Comparison of ENCODE assay signal across 9 cellular contexts in genomic region chr5:115296130-115296997, GRCh38. TPM values are rescaled to one million over a fixed set of nuclear protein-coding genes. Genes with fewer than 3 reads are reported as not detected.
A peak's percentile ranks its signal among the peaks of the same experiment; 100 is the strongest.
DNase-seq lines count a peak whose midpoint lies in the region; ATAC-seq and TF ChIP-seq lines count a peak whose summit lies in the region.
"Had no signal": no experiment of that assay in that cellular context is flagged by ENCODE, and none has a peak within 500 bp of the region (broad histone marks: within the 10 kb centered on the region; RNA-seq: fewer than 3 reads in every experiment).

A gene with protein sequence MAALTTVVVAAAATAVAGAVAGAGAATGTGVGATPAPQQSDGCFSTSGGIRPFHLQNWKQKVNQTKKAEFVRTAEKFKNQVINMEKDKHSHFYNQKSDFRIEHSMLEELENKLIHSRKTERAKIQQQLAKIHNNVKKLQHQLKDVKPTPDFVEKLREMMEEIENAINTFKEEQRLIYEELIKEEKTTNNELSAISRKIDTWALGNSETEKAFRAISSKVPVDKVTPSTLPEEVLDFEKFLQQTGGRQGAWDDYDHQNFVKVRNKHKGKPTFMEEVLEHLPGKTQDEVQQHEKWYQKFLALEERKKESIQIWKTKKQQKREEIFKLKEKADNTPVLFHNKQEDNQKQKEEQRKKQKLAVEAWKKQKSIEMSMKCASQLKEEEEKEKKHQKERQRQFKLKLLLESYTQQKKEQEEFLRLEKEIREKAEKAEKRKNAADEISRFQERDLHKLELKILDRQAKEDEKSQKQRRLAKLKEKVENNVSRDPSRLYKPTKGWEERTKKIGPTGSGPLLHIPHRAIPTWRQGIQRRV (minus strand): TSS chr5:115296654. CDS start chr5:115296543, 111 bp downstream.

- H2AFZ ChIP-seq in mammary epithelial cell (ENCODE audit: low read depth, low read length), result peak within 1 kb of the TSS; percentile 100

- intact Hi-C loops in mammary epithelial cell (cut with micrococcal nuclease), result loop anchor here (1.0 to 10.0 kb wide), 3 partner anchors 34 to 788 kb away; partner anchors contain the start of genes COMMD10 and PGGT1B

- H3K4me1 ChIP-seq in mammary epithelial cell (ENCODE audit: insufficient read depth, low read length), result peaks cover 5% of the 10 kb centered on the region

- no peaks in the 10 kb centered on the region for H4K20me1 ChIP-seq in mammary epithelial cell (ENCODE audit: insufficient read depth, low read length)

- H3K27ac ChIP-seq in VCaP (peak within 1 kb of the TSS; percentile 83), mammary epithelial cell (ENCODE audit: insufficient read depth, low read depth, low read length) (peak within 1 kb of the TSS; percentile 40)

- BruUV-seq in mammary epithelial cell (replicated peaks; lab: Mats Ljungman, UMichigan), result no TSS peak

- no peaks in the 10 kb centered on the region for H3K9me3 ChIP-seq in mammary epithelial cell (replicated peaks; ENCODE audit: insufficient read depth, low read length)

- peak; percentile 83 for ATAC-seq in HG02885 (IDR thresholded peaks at IDR 0.05; ENCODE audit: poor library complexity, unreplicated experiment)

- in situ Hi-C loops in mammary epithelial cell (cut with MboI; ENCODE audit: low sequenced_read_pairs in 2 of 2), result loop anchor here in 1 of 2 donors (25.0 kb wide), 1 partner anchor 541 kb away; the partner anchor contains the start of genes AP3S1 and ATG12

- peaks cover 12% of the 10 kb centered on the region for H3K79me2 ChIP-seq in mammary epithelial cell (ENCODE audit: insufficient read depth, low read length)

- DNase-seq in NCI-H187 (lab: John Stamatoyannopoulos, UW) (peak; percentile 44 to 79), NCI-H187 treated with DMSO at 0.1 percent for 48 hours (lab: John Stamatoyannopoulos, UW) (no peak), NCI-H2029 (lab: John Stamatoyannopoulos, UW) (peak; percentile 36), mammary epithelial cell (peak; percentile 73), iris pigment epithelial cell (ENCODE audit: low read depth) (peak; percentile 82)
- peak; percentile 87 for DNase-seq in stimulated activated CD4-positive, alpha-beta T cell treated with anti-CD3 and anti-CD28 coated beads, Interleukin-12 subunit alpha, Interleukin-12 subunit beta, amount 100 ng/mL, for 4 hours
- DNase-seq: DND-41 had no signal

- H3K4me3 ChIP-seq in mammary epithelial cell (replicated peaks in 1 of 3; ENCODE audit: insufficient read depth in 1 of 3, low read depth in 2 of 3, low read length in 3 of 3), result peak within 1 kb of the TSS; percentile 57 to 98 (median 81)

- H3K36me3 ChIP-seq in mammary epithelial cell (ENCODE audit: insufficient read depth, low read length), result no peaks in the 10 kb centered on the region

- H3K27me3 ChIP-seq in mammary epithelial cell (ENCODE audit: insufficient read depth, low read length), result no peaks in the 10 kb centered on the region

- peak within 1 kb of the TSS; percentile 67 for H3K9ac ChIP-seq in mammary epithelial cell (ENCODE audit: insufficient read depth, low read length)

- WGBS in mammary epithelial cell (ENCODE audit: low coverage, missing lambda C conversion rate), result 1% methylated on average over 32 of the region's 85 CpGs

- peak within 1 kb of the TSS; percentile 87 for H3K4me2 ChIP-seq in mammary epithelial cell (ENCODE audit: insufficient read depth, low read depth, low read length)

- dilution Hi-C loops in mammary epithelial cell (cut with HindIII; ENCODE audit: low sequenced_read_pairs), result no loop called here

- CTCF ChIA-PET in mammary epithelial cell (lab: Charles Lee; ENCODE audit: low non-redundant PET), result interaction anchor here (0.6 kb wide), 1 partner anchor 34 kb away, joined by 5 read pairs; no protein-coding TSS in a partner anchor

- TF ChIP-seq CTCF in VCaP (conservative IDR thresholded peaks at IDR 0.05) (no peak), mammary epithelial cell (conservative IDR thresholded peaks at IDR 0.05 in 1 of 2, IDR thresholded peaks at IDR 0.05 in 1 of 2; ENCODE audit: extremely low read depth in 1 of 2, insufficient read depth in 1 of 2, low read depth in 1 of 2, low read length in 2 of 2) (no peak)

RNA-seq across cellular contexts. Expression of the gene that starts here (rescaled TPM):
- 1 to 10 TPM; 3.9 to 4.3 TPM for total RNA-seq in mammary epithelial cell
- polyA plus RNA-seq in mammary epithelial cell, result 1.9 TPM
- not detected for polyA minus RNA-seq in mammary epithelial cell
